Comparison of ENCODE assay signal across 8 cellular contexts in genomic region chr6:42451146-42451594, GRCh38. TPM values are rescaled to one million over a fixed set of nuclear protein-coding genes. Genes with fewer than 3 reads are reported as not detected.
A peak's percentile ranks its signal among the peaks of the same experiment; 100 is the strongest.
DNase-seq lines count a peak whose midpoint lies in the region; ATAC-seq, FAIRE-seq and TF ChIP-seq lines count a peak whose summit lies in the region.

No MANE protein-coding gene starts in this region.

- peak overlapping the region; percentile 91 for H3K4me2 ChIP-seq in DND-41 (ENCODE audit: insufficient read depth, low read length)
- H3K4me2 ChIP-seq in MM.1S (ENCODE audit: low read depth, low read length) = peak overlapping the region; percentile 77

- no peak for FAIRE-seq in kidney (lab: Jason Lieb, UNC)

- H3K36me3 ChIP-seq in DND-41 (ENCODE audit: insufficient read depth, low read length) = no peaks in the 10 kb centered on the region
- no peaks in the 10 kb centered on the region; the same call in 1 of the 2 replicates for H3K36me3 ChIP-seq in MM.1S (replicated peaks; ENCODE audit: insufficient read depth, low read length)
- H3K36me3 ChIP-seq in kidney (ENCODE audit: control insufficient read depth in 1 of 2, insufficient read depth in 2 of 2, low read length in 2 of 2) = no peaks in the 10 kb centered on the region
- H3K36me3 ChIP-seq in thoracic aorta = no peaks in the 10 kb centered on the region

- H3K27me3 ChIP-seq in DND-41 (ENCODE audit: insufficient read depth, low read length, poor library complexity) (peaks cover 5% of the 10 kb centered on the region), MM.1S (replicated peaks; ENCODE audit: insufficient read depth, low read length) (no peaks in the 10 kb centered on the region), thoracic aorta (replicated peaks; ENCODE audit: insufficient read depth) (no peaks in the 10 kb centered on the region)

- intact Hi-C loops in kidney (cut with DNase I) = no loop called here

- peak overlapping the region; percentile 87 for H3K27ac Mint-ChIP-seq in activated naive CD8-positive, alpha-beta T cell treated with anti-CD3 and anti-CD28 coated beads for 36 hours

- peaks cover 10% of the 10 kb centered on the region for H3K36me3 Mint-ChIP-seq in activated naive CD8-positive, alpha-beta T cell treated with anti-CD3 and anti-CD28 coated beads for 36 hours

- no peak for TF ChIP-seq CTCF in DND-41 (IDR thresholded peaks at IDR 0.05; ENCODE audit: borderline replicate concordance, extremely low read depth, low read length, poor library complexity, severe bottlenecking)
- no peak for TF ChIP-seq CTCF in MM.1S (IDR thresholded peaks at IDR 0.05; ENCODE audit: low read length)
- no peak for TF ChIP-seq CTCF in kidney (IDR thresholded peaks at IDR 0.05; ENCODE audit: borderline replicate concordance, extremely low read depth, insufficient read depth)
- TF ChIP-seq CTCF in thoracic aorta (IDR thresholded peaks at IDR 0.05) = no peak

- peaks cover 44% of the 10 kb centered on the region for H3K4me1 Mint-ChIP-seq in activated naive CD8-positive, alpha-beta T cell treated with anti-CD3 and anti-CD28 coated beads for 36 hours

- H3K9me2 ChIP-seq in MM.1S (replicated peaks; ENCODE audit: insufficient read depth, low read length) = no peaks in the 10 kb centered on the region

- H2AFZ ChIP-seq in DND-41 (ENCODE audit: low read depth, low read length) (peak overlapping the region; percentile 88), MM.1S (ENCODE audit: low read length) (peak overlapping the region; percentile 92)

- peaks cover 16% of the 10 kb centered on the region for H3F3A ChIP-seq in MM.1S (ENCODE audit: insufficient read depth, low read length)

- peak; percentile 1; the same call in 2 of the 3 replicates for ATAC-seq in DND-41 (ENCODE audit: insufficient read depth, low read depth)
- ATAC-seq in thoracic aorta (ENCODE audit: insufficient number of reproducible peaks, low FRiP score, low read depth) = no peak
- no peak for ATAC-seq in GM19463 (IDR thresholded peaks at IDR 0.05; ENCODE audit: unreplicated experiment)
- no peak for ATAC-seq in HG03378 (IDR thresholded peaks at IDR 0.05; ENCODE audit: unreplicated experiment)

- H3K4me3 ChIP-seq in DND-41 (ENCODE audit: low read depth in 1 of 2, low read length in 2 of 2) = peak overlapping the region; percentile 51 to 66
- H3K4me3 ChIP-seq in MM.1S (ENCODE audit: low read length) = peak overlapping the region; percentile 95
- H3K4me3 ChIP-seq in kidney (ENCODE audit: low read length in 2 of 2) = peak overlapping the region; percentile 84 to 85
- H3K4me3 ChIP-seq in thoracic aorta = peak overlapping the region; percentile 83

- H4K20me1 ChIP-seq in DND-41 (ENCODE audit: insufficient read depth, low read length) = peaks cover 9% of the 10 kb centered on the region
- H4K20me1 ChIP-seq in MM.1S (ENCODE audit: insufficient read depth, low read length) = no peaks in the 10 kb centered on the region

- DNase-seq in DND-41 (no peak), MM.1S (peak; percentile 12), kidney (no peak), thoracic aorta (ENCODE audit: low spot score) (no peak), G401 (ENCODE audit: low spot score) (no peak)
- DNase-seq in activated naive CD8-positive, alpha-beta T cell treated with anti-CD3 and anti-CD28 coated beads for 36 hours = peak; percentile 21

- H3K9ac ChIP-seq in DND-41 (ENCODE audit: low read depth, low read length) = peak overlapping the region; percentile 77
- H3K9ac ChIP-seq in MM.1S (ENCODE audit: low read length) = peak overlapping the region; percentile 57; the same call in 1 of the 2 replicates
- H3K9ac ChIP-seq in kidney (ENCODE audit: low read length in 2 of 2) = peak overlapping the region; percentile 58 to 60

- H3K79me2 ChIP-seq in DND-41 (ENCODE audit: insufficient read depth, low read length) (peaks cover 23% of the 10 kb centered on the region), MM.1S (ENCODE audit: low read length) (peaks cover 49% of the 10 kb centered on the region)

- peaks cover 28% of the 10 kb centered on the region for H3K4me1 ChIP-seq in DND-41 (ENCODE audit: insufficient read depth, low read length)
- peaks cover 12% of the 10 kb centered on the region; the same call in 1 of the 2 replicates for H3K4me1 ChIP-seq in MM.1S (ENCODE audit: low read length)
- peaks cover 0 to 6% of the 10 kb centered on the region in 2 donors for H3K4me1 ChIP-seq in kidney (ENCODE audit: control insufficient read depth in 1 of 2, insufficient read depth in 1 of 2, low read depth in 1 of 2, low read length in 2 of 2)
- H3K4me1 ChIP-seq in thoracic aorta (ENCODE audit: control insufficient read depth in 1 of 2, low read depth in 2 of 2) = peaks cover 17 to 36% of the 10 kb centered on the region in 2 donors

- H3K4me3 Mint-ChIP-seq in activated naive CD8-positive, alpha-beta T cell treated with anti-CD3 and anti-CD28 coated beads for 36 hours = peak overlapping the region; percentile 94

- H3K27ac ChIP-seq in DND-41 (ENCODE audit: low read length) = peak overlapping the region; percentile 79
- H3K27ac ChIP-seq in MM.1S (ENCODE audit: low read length) = peak overlapping the region; percentile 55; the same call in 1 of the 2 replicates
- H3K27ac ChIP-seq in kidney (ENCODE audit: low read depth in 2 of 2, low read length in 2 of 2) = no peak overlapping the region
- no peak overlapping the region for H3K27ac ChIP-seq in thoracic aorta

- H3K9me3 ChIP-seq in DND-41 (ENCODE audit: insufficient read depth, low read length, severe bottlenecking) (no peaks in the 10 kb centered on the region), MM.1S (replicated peaks; ENCODE audit: insufficient read depth, low read length) (no peaks in the 10 kb centered on the region), kidney (ENCODE audit: control insufficient read depth in 1 of 2, low read length in 2 of 2) (no peaks in the 10 kb centered on the region), thoracic aorta (no peaks in the 10 kb centered on the region)

- peaks cover 10% of the 10 kb centered on the region for H3K27me3 Mint-ChIP-seq in activated naive CD8-positive, alpha-beta T cell treated with anti-CD3 and anti-CD28 coated beads for 36 hours

- H3K9me3 Mint-ChIP-seq in activated naive CD8-positive, alpha-beta T cell treated with anti-CD3 and anti-CD28 coated beads for 36 hours = no peaks in the 10 kb centered on the region

- in situ Hi-C loops in G401 (cut with HindIII; ENCODE audit: low sequenced_read_pairs) = no loop called here

RNA-seq across cellular contexts. Expression of gene TRERF1, which starts 0.6 kb away (rescaled TPM):
- total RNA-seq in activated naive CD8-positive, alpha-beta T cell treated with anti-CD3 and anti-CD28 coated beads for 36 hours = 1 to 10 TPM; 6.5 to 6.9 TPM
- total RNA-seq in kidney (8.4 TPM), thoracic aorta (1 to 10 TPM; 4.6 to 5.0 TPM)
- polyA plus RNA-seq in kidney (ENCODE audit: insufficient read depth, low read depth, low replicate concordance) = 1.5 TPM
- total RNA-seq in G401 (2014; rRNA removed; shearing (Covaris generic)) = 3.3 and 3.8 TPM in 2 replicates

Comparison
In these comparisons a context has a peak if more than half of its experiments do, and no peak if none do; other contexts are left out.
1. DNase-seq: peak in MM.1S (single experiment) and activated naive CD8-positive, alpha-beta T cell treated with anti-CD3 and anti-CD28 coated beads for 36 hours (single experiment); none in DND-41 (single experiment), kidney (single experiment), thoracic aorta (single experiment) and G401 (single experiment).
2. H3K27ac ChIP-seq: peak in DND-41 (single experiment) and MM.1S (single experiment); none in kidney (0 of 2) and thoracic aorta (0 of 2).
3. Peak in every context shown above with its lines, with median percentiles within 50 percentile points of each other: H3K4me3 ChIP-seq and H3K9ac ChIP-seq.